8 cellular contexts compared by ENCODE assay signal in the genomic region with DNA sequence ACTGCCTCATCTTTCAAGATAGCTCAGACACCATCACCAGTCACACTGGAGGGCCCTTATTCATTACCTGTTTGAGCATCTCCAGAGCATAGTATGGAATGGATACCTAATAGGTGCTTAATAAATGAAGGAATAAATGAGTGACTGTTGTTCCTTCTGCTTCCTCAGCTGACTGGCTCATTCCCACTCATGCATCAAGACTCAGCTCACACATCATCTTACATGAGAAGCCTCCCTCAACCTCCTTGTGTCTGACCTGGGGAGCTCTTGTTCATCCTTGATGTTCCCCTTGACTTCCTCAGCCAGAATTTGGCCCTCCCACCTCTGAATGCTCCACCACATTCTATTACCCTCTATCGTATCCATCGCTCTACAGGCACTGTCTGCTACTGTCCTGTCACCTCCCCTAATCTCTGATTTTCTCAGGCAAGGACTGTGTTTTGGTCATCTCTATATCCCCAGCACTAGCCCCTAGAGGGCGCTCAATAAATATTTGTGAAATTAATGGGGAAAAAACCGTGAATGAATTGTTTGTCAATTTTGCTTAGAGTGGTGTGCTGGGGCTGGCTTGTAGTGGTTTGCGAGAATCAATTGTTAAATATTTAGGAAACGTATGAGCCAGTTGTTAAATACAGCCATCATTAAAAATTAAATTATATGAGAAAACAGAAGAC.
DNase-seq lines count a peak whose midpoint lies in the region; ATAC-seq and TF ChIP-seq lines count a peak whose summit lies in the region.

No MANE protein-coding gene starts in this region.

- DNase-seq in NCI-H510A (lab: John Stamatoyannopoulos, UW) (peak; percentile 1), hepatocyte (ENCODE audit: low spot score) (no peak)
- peak; percentile 13 for DNase-seq in stimulated activated CD4-positive, alpha-beta T cell treated with anti-CD3 and anti-CD28 coated beads, Interleukin-4, amount 100 ng/mL, for 1 hour

- H3K4me1 Mint-ChIP-seq in activated T-helper 17 cell treated with anti-CD3 and anti-CD28 coated beads, Interleukin-2, amount 50 U/mL, for 72 hours, result no peaks in the 10 kb centered on the region

- peak; percentile 73 for ATAC-seq in GM18502 (IDR thresholded peaks at IDR 0.05; ENCODE audit: poor library complexity, unreplicated experiment)
- ATAC-seq in activated T-helper 17 cell treated with anti-CD3 and anti-CD28 coated beads, Interleukin-2, amount 50 U/mL, for 72 hours (replicated peaks), result peak; percentile 56
- ATAC-seq in HG03039 (IDR thresholded peaks at IDR 0.05; ENCODE audit: unreplicated experiment), result no peak
- ATAC-seq in GM19324 (IDR thresholded peaks at IDR 0.05; ENCODE audit: low FRiP score, unreplicated experiment), result no peak

- H3K27ac Mint-ChIP-seq in activated T-helper 17 cell treated with anti-CD3 and anti-CD28 coated beads, Interleukin-2, amount 50 U/mL, for 72 hours, result no peak overlapping the region

- no peaks in the 10 kb centered on the region for H3K9me3 ChIP-seq in hepatocyte (ENCODE audit: low read depth)

- no peak overlapping the region for H3K4me2 ChIP-seq in hepatocyte

- TF ChIP-seq CTCF in C4-2B (conservative IDR thresholded peaks at IDR 0.05), result peak; percentile 71
- TF ChIP-seq CTCF in hepatocyte (IDR thresholded peaks at IDR 0.05; ENCODE audit: poor library complexity), result peak; percentile 56

- H3K36me3 Mint-ChIP-seq in activated T-helper 17 cell treated with anti-CD3 and anti-CD28 coated beads, Interleukin-2, amount 50 U/mL, for 72 hours (ENCODE audit: low read depth), result no peaks in the 10 kb centered on the region

- no peak overlapping the region for H2AFZ ChIP-seq in hepatocyte

- 20% methylated on average over 6 of the region's 6 CpGs for WGBS in hepatocyte (ENCODE audit: low lambda C conversion rate, missing lambda C conversion rate)

- H3K9me3 Mint-ChIP-seq in activated T-helper 17 cell treated with anti-CD3 and anti-CD28 coated beads, Interleukin-2, amount 50 U/mL, for 72 hours, result no peaks in the 10 kb centered on the region

- no peaks in the 10 kb centered on the region for H3K27me3 Mint-ChIP-seq in activated T-helper 17 cell treated with anti-CD3 and anti-CD28 coated beads, Interleukin-2, amount 50 U/mL, for 72 hours

- no peaks in the 10 kb centered on the region for H4K20me1 ChIP-seq in hepatocyte (ENCODE audit: insufficient read depth, poor library complexity, severe bottlenecking)

- H3K9me2 ChIP-seq in hepatocyte (replicated peaks; ENCODE audit: insufficient read depth), result no peaks in the 10 kb centered on the region

- H3K79me2 ChIP-seq in hepatocyte, result no peaks in the 10 kb centered on the region

- H3K27ac ChIP-seq in C4-2B (no peak overlapping the region), hepatocyte (no peak overlapping the region)

- peaks cover 5% of the 10 kb centered on the region for H3K4me1 ChIP-seq in hepatocyte (ENCODE audit: insufficient read depth)

- no peak overlapping the region for H3K4me3 ChIP-seq in hepatocyte

- H3K4me3 Mint-ChIP-seq in activated T-helper 17 cell treated with anti-CD3 and anti-CD28 coated beads, Interleukin-2, amount 50 U/mL, for 72 hours, result no peak overlapping the region

- no peaks in the 10 kb centered on the region for H3K36me3 ChIP-seq in hepatocyte (replicated peaks; ENCODE audit: insufficient read depth, low read depth)

- H3K27me3 ChIP-seq in hepatocyte, result no peaks in the 10 kb centered on the region

Comparison
In these comparisons a context has a peak if more than half of its experiments do, and no peak if none do; other contexts are left out.
1. ATAC-seq: peak in GM18502 (single experiment) and activated T-helper 17 cell treated with anti-CD3 and anti-CD28 coated beads, Interleukin-2, amount 50 U/mL, for 72 hours (single experiment); none in HG03039 (single experiment) and GM19324 (single experiment).